In the genomic region with DNA sequence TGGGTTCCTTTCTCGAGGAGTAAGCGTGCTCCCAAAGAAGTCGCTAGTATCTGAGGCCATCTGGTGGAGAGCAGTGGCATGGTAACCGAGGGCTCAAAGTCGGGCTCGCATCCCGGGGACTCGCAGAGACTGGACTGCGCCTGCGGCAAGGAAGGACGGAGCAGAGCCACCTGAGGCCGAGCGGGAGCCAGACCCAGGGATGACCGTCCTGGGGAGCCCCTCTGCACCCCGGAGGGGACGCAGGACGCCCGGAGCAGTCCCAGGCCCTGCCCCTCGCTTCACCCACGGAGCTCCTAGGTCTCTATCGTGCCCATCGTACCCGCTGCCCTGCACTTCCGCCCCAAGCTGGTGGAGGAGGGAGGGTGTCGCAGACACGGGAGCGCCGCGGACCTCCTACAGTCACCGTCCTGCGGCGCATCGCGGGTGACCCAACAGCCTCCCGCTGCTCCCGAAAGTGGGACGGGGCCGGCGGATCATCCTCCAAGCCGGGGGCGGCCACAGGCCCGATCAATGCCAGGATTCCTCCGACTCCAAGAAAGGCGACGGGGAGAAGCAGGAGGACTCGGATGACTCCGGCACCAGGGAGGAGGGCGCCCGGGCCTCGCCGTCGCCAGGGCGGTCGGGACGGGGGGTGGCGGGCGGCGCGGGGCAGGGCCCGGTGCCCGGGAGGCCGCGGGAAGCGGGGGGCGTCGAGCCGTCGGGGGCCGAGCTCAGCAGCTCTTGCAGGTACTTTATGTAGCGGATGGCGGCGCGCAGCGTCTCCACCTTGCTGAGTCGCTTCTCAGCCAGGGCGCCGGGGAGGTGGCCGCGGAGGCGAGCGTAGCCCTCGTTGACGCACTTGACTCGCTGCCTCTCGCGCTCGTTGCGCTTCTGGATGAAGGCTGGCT, we compare ENCODE assay signal across 8 cellular contexts. TPM values are rescaled to one million over a fixed set of nuclear protein-coding genes. Genes with fewer than 3 reads are reported as not detected.
DNase-seq lines count a peak whose midpoint lies in the region; ATAC-seq and TF ChIP-seq lines count a peak whose summit lies in the region.

No MANE protein-coding gene starts in this region.

- H3K9me3 Mint-ChIP-seq in T-cell, result no peaks in the 10 kb centered on the region

- H3K4me3 ChIP-seq in GM08714 (ENCODE audit: low read length) (peak overlapping the region; percentile 50; the same call in 1 of the 2 replicates), upper lobe of right lung (peak overlapping the region; percentile 63)

- intact Hi-C loops in left cardiac atrium (cut with DNase I) (loop anchor here (2.0 to 10.0 kb wide), 3 partner anchors 140 to 552 kb away; no protein-coding TSS in a partner anchor), posterior vena cava (cut with DNase I) (loop anchor here (5.0 kb wide), 2 partner anchors 137 to 142 kb away; no protein-coding TSS in a partner anchor), upper lobe of right lung (cut with DNase I) (loop anchor here (10.0 kb wide), 1 partner anchor 140 kb away; no protein-coding TSS in a partner anchor)

- peaks cover 4 to 21% (median 20%) of the 10 kb centered on the region in 3 donors for H3K4me1 Mint-ChIP-seq in T-cell

- peak overlapping the region; percentile 83 to 90 for H3K27ac Mint-ChIP-seq in T-cell

- POLR2A ChIA-PET in T-cell (lab: Charles Lee), result interaction anchor here (0.6 kb wide), 7 partner anchors 27 to 175 kb away, joined by 3 to 6 read pairs (median 4); no protein-coding TSS in a partner anchor

- H3K27ac ChIP-seq in upper lobe of right lung, result peak overlapping the region; percentile 74

- DNase-seq in NCI-H1417 treated with DMSO at 0.1 percent for 48 hours (lab: John Stamatoyannopoulos, UW) (peak; percentile 76), T-cell (peak; percentile 44 to 79 (median 61)), amniotic epithelial cell (ENCODE audit: low read depth) (peak; percentile 82), left cardiac atrium (peak; percentile 88), posterior vena cava (ENCODE audit: low spot score) (peak; percentile 94), upper lobe of right lung (peak; percentile 93)

- ATAC-seq in HG02759 (IDR thresholded peaks at IDR 0.05; ENCODE audit: unreplicated experiment) (peak; percentile 78), T-cell (replicated peaks in 1 of 4) (peak; percentile 87 to 89 (median 89)), left cardiac atrium (peak; percentile 95 to 96), upper lobe of right lung (peak; percentile 96)

- no peaks in the 10 kb centered on the region for H3K27me3 Mint-ChIP-seq in T-cell

- peak; percentile 80 for TF ChIP-seq CTCF in upper lobe of right lung (IDR thresholded peaks at IDR 0.05)

- no peaks in the 10 kb centered on the region for H3K9me3 ChIP-seq in upper lobe of right lung

- peak overlapping the region; percentile 84 to 90 (median 88) for H3K4me3 Mint-ChIP-seq in T-cell

- no peaks in the 10 kb centered on the region for H3K36me3 Mint-ChIP-seq in T-cell

- CTCF ChIA-PET in T-cell (lab: Charles Lee), result interaction anchor here (0.7 to 1.8 kb wide), 12 partner anchors 8 to 590 kb away, joined by 3 to 10 read pairs (median 5); a partner anchor contains a TSS

- H3K4me1 ChIP-seq in upper lobe of right lung, result peaks cover 2% of the 10 kb centered on the region

- no peaks in the 10 kb centered on the region for H3K36me3 ChIP-seq in upper lobe of right lung

- peaks cover 3% of the 10 kb centered on the region for H3K27me3 ChIP-seq in upper lobe of right lung

RNA-seq across cellular contexts. Expression of a gene that starts 2.3 kb away (rescaled TPM):
- total RNA-seq in T-cell (not detected), left cardiac atrium (not detected), posterior vena cava (under 1 TPM; 0.05 to 0.14 TPM), upper lobe of right lung (0.55 TPM)

RNA-seq across cellular contexts. Expression of a gene that starts 12.5 kb away (rescaled TPM):
- total RNA-seq in T-cell (under 1 TPM in 3 of 5 donors, not detected in 2; 0.19 to 0.49 (median 0.26) TPM), left cardiac atrium (not detected), posterior vena cava (not detected), upper lobe of right lung (0.29 TPM)

RNA-seq across cellular contexts. Expression of a gene that starts 39.8 kb away (rescaled TPM):
- total RNA-seq in T-cell, result 10 to 100 TPM; 15.5 to 22.2 (median 17.7) TPM
- total RNA-seq in left cardiac atrium, result 10 to 100 TPM; 34.9 to 35.7 TPM
- 10 to 100 TPM; 35.5 to 54.9 TPM for total RNA-seq in posterior vena cava
- total RNA-seq in upper lobe of right lung, result 59.3 TPM

Comparison
In these comparisons a context has a peak if more than half of its experiments do, and no peak if none do; other contexts are left out.
1. Peak in every context shown above with its lines: DNase-seq, ATAC-seq, H3K4me3 ChIP-seq and H3K27ac ChIP-seq.